In genomic region chr6:2990179-2990931, GRCh38 we compare ENCODE assay signal across 8 cellular contexts. TPM values are rescaled to one million over a fixed set of nuclear protein-coding genes. Genes with fewer than 3 reads are reported as not detected.
DNase-seq lines count a peak whose midpoint lies in the region; ATAC-seq, FAIRE-seq and TF ChIP-seq lines count a peak whose summit lies in the region.

No MANE protein-coding gene starts in this region.

- H3K4me1 ChIP-seq in endocrine pancreas (ENCODE audit: control insufficient read depth, insufficient read depth, low read length) = no peaks in the 10 kb centered on the region

- ATAC-seq in naive B cell (ENCODE audit: low read depth in 2 of 2) (no peak), HG03139 (IDR thresholded peaks at IDR 0.05; ENCODE audit: unreplicated experiment) (no peak), GM21367 (IDR thresholded peaks at IDR 0.05; ENCODE audit: unreplicated experiment) (no peak)

- no peaks in the 10 kb centered on the region for H3K9me3 Mint-ChIP-seq in naive B cell

- no peaks in the 10 kb centered on the region for H3K27me3 Mint-ChIP-seq in naive B cell

- no peaks in the 10 kb centered on the region for H3K36me3 Mint-ChIP-seq in naive B cell

- peak overlapping the region; percentile 89 for H3K4me3 ChIP-seq in AG10803 (ENCODE audit: low read length)
- H3K4me3 ChIP-seq in endocrine pancreas (ENCODE audit: control insufficient read depth, insufficient read depth, low read length) = peak overlapping the region; percentile 99

- H3K4me1 Mint-ChIP-seq in naive B cell = peaks cover 21 to 30% (median 23%) of the 10 kb centered on the region in 3 donors

- no peaks in the 10 kb centered on the region for H3K9me3 ChIP-seq in endocrine pancreas (ENCODE audit: control insufficient read depth, low read length)

- no peaks in the 10 kb centered on the region for H3K27me3 ChIP-seq in endocrine pancreas (ENCODE audit: control insufficient read depth, insufficient read depth, low read length)

- no peak for FAIRE-seq in GM19239 (lab: Jason Lieb, UNC)

- peak overlapping the region; percentile 82 to 99 (median 98) for H3K4me3 Mint-ChIP-seq in naive B cell

- H3K36me3 ChIP-seq in endocrine pancreas (ENCODE audit: control insufficient read depth, insufficient read depth, low read length) = no peaks in the 10 kb centered on the region

- no peak for TF ChIP-seq CTCF in AG10803 (conservative IDR thresholded peaks at IDR 0.05; ENCODE audit: low read length)

- H3K9ac ChIP-seq in endocrine pancreas (ENCODE audit: control insufficient read depth, insufficient read depth, low read length) = peak overlapping the region; percentile 84

- DNase-seq in AG10803 (ENCODE audit: low read depth) (peak; percentile 44), H4 (ENCODE audit: low spot score) (peak; percentile 48), SW 1271 (lab: John Stamatoyannopoulos, UW) (peak; percentile 42 to 71), naive B cell (no peak), GM19239 (ENCODE audit: insufficient read length, low spot score) (no peak)

- H3K27ac Mint-ChIP-seq in naive B cell = peak overlapping the region; percentile 94 to 100 (median 99)

RNA-seq across cellular contexts. Expression of gene NQO2, which starts 9.3 kb away (rescaled TPM):
- total RNA-seq in H4 (2014; rRNA removed; shearing (Covaris generic)) = 119 and 124 TPM in 2 replicates
- 10 to 100 TPM in 4 of 6 donors, 1 to 10 TPM in 2; 8.0 to 23.2 (median 14.3) TPM for polyA plus RNA-seq in naive B cell (ENCODE audit: low read depth in 6 of 6)

RNA-seq across cellular contexts. Expression of gene SERPINB6, which starts 19.0 kb away (rescaled TPM):
- 107 and 115 TPM in 2 replicates for total RNA-seq in H4 (2014; rRNA removed; shearing (Covaris generic))
- polyA plus RNA-seq in naive B cell (ENCODE audit: low read depth in 6 of 6) = 10 to 100 TPM; 30.2 to 90.6 (median 71.2) TPM

Comparison
In these comparisons a context has a peak if more than half of its experiments do, and no peak if none do; other contexts are left out.
1. DNase-seq: peak in AG10803 (single experiment), H4 (single experiment) and SW 1271 (2 of 2); none in naive B cell (single experiment) and GM19239 (single experiment).